31 cellular contexts compared by ENCODE assay signal in the genomic region with DNA sequence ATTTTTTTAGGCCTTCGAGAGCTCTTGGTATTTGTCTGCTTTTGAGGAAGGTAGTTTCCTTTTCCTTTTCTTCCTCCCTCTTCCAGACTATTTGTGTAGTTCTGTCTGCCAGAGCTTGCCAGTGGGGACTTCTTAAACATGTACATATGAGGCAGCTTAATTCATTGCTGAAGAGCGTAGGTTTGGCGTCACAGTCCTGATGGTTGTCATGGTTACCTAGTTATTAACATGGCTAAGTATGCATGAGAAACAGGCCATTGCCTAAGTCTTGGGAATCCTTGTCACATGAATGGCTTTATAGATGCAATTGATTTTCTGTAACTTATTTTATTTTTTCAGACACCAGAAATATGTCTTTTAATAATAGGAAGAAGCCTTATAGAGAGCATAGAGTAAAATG. TPM values are rescaled to one million over a fixed set of nuclear protein-coding genes. Genes with fewer than 3 reads are reported as not detected.
DNase-seq lines count a peak whose midpoint lies in the region; ATAC-seq and TF ChIP-seq lines count a peak whose summit lies in the region.
"Had no signal": no experiment of that assay in that cellular context is flagged by ENCODE, and none has a peak within 500 bp of the region (broad histone marks: within the 10 kb centered on the region; RNA-seq: fewer than 3 reads in every experiment).

No MANE protein-coding gene starts in this region.

- H3K27ac ChIP-seq in A673 (ENCODE audit: low read depth, low read length, poor library complexity, severe bottlenecking) (no peak overlapping the region), neural cell (ENCODE audit: low read length) (peak overlapping the region; percentile 93)
- H3K27ac ChIP-seq: A549, BLaER1, coronary artery, heart right ventricle, neutrophil, psoas muscle, tibial nerve had no signal

- no peaks in the 10 kb centered on the region for H3K4me1 ChIP-seq in A673 (ENCODE audit: insufficient read depth, low read length, poor library complexity, severe bottlenecking)
- H3K4me1 ChIP-seq: A549, BLaER1, HAP-1, heart right ventricle, psoas muscle, tibial nerve had no signal

- no TSS peak for BruUV-seq in A673 (replicated peaks; lab: Mats Ljungman, UMichigan)

- H3K9me2 ChIP-seq in neural cell (ENCODE audit: insufficient read depth, low read length), result no peaks in the 10 kb centered on the region

- no peaks in the 10 kb centered on the region for H3K27me3 ChIP-seq in A673 (replicated peaks; ENCODE audit: insufficient read depth, low read depth, low read length, poor library complexity)
- H3K27me3 ChIP-seq in neural cell (ENCODE audit: insufficient read depth, low read depth, low read length), result no peaks in the 10 kb centered on the region
- H3K27me3 ChIP-seq: BLaER1, heart right ventricle, MG63, neutrophil, tibial nerve had no signal

- CTCF ChIA-PET in A673 (lab: Charles Lee), result no interaction called here

- POLR2A ChIA-PET in A673 (lab: Charles Lee; ENCODE audit: low non-redundant PET), result no interaction called here

- DNase-seq in A673 (ENCODE audit: low spot score), result peak; percentile 41
- peak; percentile 6 for DNase-seq in HFF-Myc (ENCODE audit: extremely low read depth, low read depth)
- DNase-seq in choroid plexus epithelial cell (ENCODE audit: low read depth), result peak; percentile 1
- DNase-seq in GOT3 (lab: John Stamatoyannopoulos, UW), result no peak
- no peak for DNase-seq in foreskin melanocyte
- DNase-seq in DMS153 (lab: John Stamatoyannopoulos, UW), result no peak
- DNase-seq: activated CD4-positive, alpha-beta memory T cell treated with anti-CD3 and anti-CD28 coated beads, Interleukin-2, amount 10 ng/mL, durations not matched to agents 7 days and 5 days; activated CD4-positive, CD25-positive, alpha-beta regulatory T cell; activated gamma-delta T cell; activated T-cell treated with anti-CD3 and anti-CD28 coated beads for 4 hours; GF-D8; heart right ventricle; immature natural killer cell; MG63; mucosa of descending colon; NCI-H1436; NCI-H526 treated with DMSO at 0.1 percent for 48 hours; psoas muscle; Right ventricle myocardium superior; stimulated activated CD4-positive, alpha-beta T cell treated with anti-CD3 and anti-CD28 coated beads, Interleukin-4, amount 100 ng/mL, for 4 hours; stimulated activated naive CD8-positive, alpha-beta T cell treated with anti-CD3 and anti-CD28 coated beads, Interleukin-15, amount 100 ng/mL, for 72 hours; SW 1271 had no signal

- H3F3A ChIP-seq in neural cell (ENCODE audit: insufficient read depth, low read length, poor library complexity, severe bottlenecking), result no peaks in the 10 kb centered on the region

- no peak overlapping the region for H3K4me3 ChIP-seq in A673 (ENCODE audit: low read depth, low read length, poor library complexity, severe bottlenecking)
- no peak overlapping the region for H3K4me3 ChIP-seq in HFF-Myc (replicated peaks; ENCODE audit: low read depth, low read length)
- H3K4me3 ChIP-seq in choroid plexus epithelial cell (ENCODE audit: low read depth, low read length), result no peak overlapping the region
- H3K4me3 ChIP-seq in neural cell (ENCODE audit: low read length), result peak overlapping the region; percentile 43
- H3K4me3 ChIP-seq: A549, BLaER1, coronary artery, HAP-1, heart right ventricle, MG63, mucosa of descending colon, psoas muscle, tibial nerve had no signal

- no peak for TF ChIP-seq RAD21 in neural cell (conservative IDR thresholded peaks at IDR 0.05)

- H3K4me2 ChIP-seq in neural cell (ENCODE audit: low read length), result peak overlapping the region; percentile 30
- H3K4me2 ChIP-seq: A549, BLaER1 had no signal

- peak overlapping the region; percentile 57 for H3K9ac ChIP-seq in neural cell (ENCODE audit: low read length)
- H3K9ac ChIP-seq: BLaER1 had no signal

- H3K36me3 ChIP-seq in A673 (ENCODE audit: insufficient read depth, low read length, poor library complexity, severe bottlenecking) (no peaks in the 10 kb centered on the region), neural cell (ENCODE audit: insufficient read depth, low read length) (no peaks in the 10 kb centered on the region)
- H3K36me3 ChIP-seq: BLaER1, HAP-1, heart right ventricle, MG63, neutrophil, tibial nerve had no signal

- H3K79me2 ChIP-seq in neural cell (replicated peaks; ENCODE audit: insufficient read depth, low read length), result no peaks in the 10 kb centered on the region

- ATAC-seq in HG03139 (IDR thresholded peaks at IDR 0.05; ENCODE audit: unreplicated experiment), result no peak
- ATAC-seq: A549; heart right ventricle; mucosa of descending colon; psoas muscle; stimulated activated naive CD8-positive, alpha-beta T cell treated with anti-CD3 and anti-CD28 coated beads, Interleukin-15, amount 100 ng/mL, for 72 hours had no signal

- peak; percentile 23 for TF ChIP-seq EP300 in neural cell (conservative IDR thresholded peaks at IDR 0.05; ENCODE audit: poor library complexity, severe bottlenecking)

- H4K20me1 ChIP-seq in neural cell (ENCODE audit: insufficient read depth), result no peaks in the 10 kb centered on the region
- H4K20me1 ChIP-seq: BLaER1 had no signal

- H2AFZ ChIP-seq in neural cell (ENCODE audit: low read depth, low read length), result no peak overlapping the region

- H3K9me3 ChIP-seq in A673 (ENCODE audit: low read depth, low read length, poor library complexity, severe bottlenecking) (no peaks in the 10 kb centered on the region), neural cell (ENCODE audit: low read length) (no peaks in the 10 kb centered on the region)
- H3K9me3 ChIP-seq: A549, BLaER1, HAP-1, heart right ventricle, MG63, mucosa of descending colon, neutrophil, psoas muscle, tibial nerve had no signal

- intact Hi-C loops in A673 (cut with micrococcal nuclease; ENCODE audit: unreplicated experiment), result no loop called here

- TF ChIP-seq CTCF in A673 (conservative IDR thresholded peaks at IDR 0.05; ENCODE audit: low read depth, low read length) (no peak), HFF-Myc (IDR thresholded peaks at IDR 0.05; ENCODE audit: low read depth, low read length, missing control alignments) (no peak), choroid plexus epithelial cell (conservative IDR thresholded peaks at IDR 0.05; ENCODE audit: low read depth, low read length) (no peak), neural cell (IDR thresholded peaks at IDR 0.05; ENCODE audit: poor library complexity, severe bottlenecking) (no peak)

TF ChIP-seq in neural cell, 6 proteins besides CTCF, POLR2A, EP300 and RAD21:
- peak; percentile 37 for TF ChIP-seq POLR2AphosphoS5 (IDR thresholded peaks at IDR 0.05)
- TF ChIP-seq EZH2 (IDR thresholded peaks at IDR 0.05; ENCODE audit: borderline replicate concordance, insufficient read depth, low read length, poor library complexity, severe bottlenecking), result no peak
- TF ChIP-seq, protein P1, sequence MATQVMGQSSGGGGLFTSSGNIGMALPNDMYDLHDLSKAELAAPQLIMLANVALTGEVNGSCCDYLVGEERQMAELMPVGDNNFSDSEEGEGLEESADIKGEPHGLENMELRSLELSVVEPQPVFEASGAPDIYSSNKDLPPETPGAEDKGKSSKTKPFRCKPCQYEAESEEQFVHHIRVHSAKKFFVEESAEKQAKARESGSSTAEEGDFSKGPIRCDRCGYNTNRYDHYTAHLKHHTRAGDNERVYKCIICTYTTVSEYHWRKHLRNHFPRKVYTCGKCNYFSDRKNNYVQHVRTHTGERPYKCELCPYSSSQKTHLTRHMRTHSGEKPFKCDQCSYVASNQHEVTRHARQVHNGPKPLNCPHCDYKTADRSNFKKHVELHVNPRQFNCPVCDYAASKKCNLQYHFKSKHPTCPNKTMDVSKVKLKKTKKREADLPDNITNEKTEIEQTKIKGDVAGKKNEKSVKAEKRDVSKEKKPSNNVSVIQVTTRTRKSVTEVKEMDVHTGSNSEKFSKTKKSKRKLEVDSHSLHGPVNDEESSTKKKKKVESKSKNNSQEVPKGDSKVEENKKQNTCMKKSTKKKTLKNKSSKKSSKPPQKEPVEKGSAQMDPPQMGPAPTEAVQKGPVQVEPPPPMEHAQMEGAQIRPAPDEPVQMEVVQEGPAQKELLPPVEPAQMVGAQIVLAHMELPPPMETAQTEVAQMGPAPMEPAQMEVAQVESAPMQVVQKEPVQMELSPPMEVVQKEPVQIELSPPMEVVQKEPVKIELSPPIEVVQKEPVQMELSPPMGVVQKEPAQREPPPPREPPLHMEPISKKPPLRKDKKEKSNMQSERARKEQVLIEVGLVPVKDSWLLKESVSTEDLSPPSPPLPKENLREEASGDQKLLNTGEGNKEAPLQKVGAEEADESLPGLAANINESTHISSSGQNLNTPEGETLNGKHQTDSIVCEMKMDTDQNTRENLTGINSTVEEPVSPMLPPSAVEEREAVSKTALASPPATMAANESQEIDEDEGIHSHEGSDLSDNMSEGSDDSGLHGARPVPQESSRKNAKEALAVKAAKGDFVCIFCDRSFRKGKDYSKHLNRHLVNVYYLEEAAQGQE (IDR thresholded peaks at IDR 0.05; ENCODE audit: borderline replicate concordance), result peak; percentile 39

RNA-seq across cellular contexts. Expression of a gene that starts 48.5 kb away (rescaled TPM):
- total RNA-seq in A673 (2021), result 53.9 and 58.8 TPM in 2 replicates
- 49.3 and 57.2 TPM in 2 replicates for polyA plus RNA-seq in neural cell
- 49.1 and 71.8 TPM in 2 replicates for polyA minus RNA-seq in neural cell
- total RNA-seq: OCI-LY7 had no signal

Comparison
In these comparisons a context has a peak if more than half of its experiments do, and no peak if none do; other contexts are left out.
1. DNase-seq: peak in A673 (single experiment), HFF-Myc (single experiment) and choroid plexus epithelial cell (single experiment); none in GOT3 (single experiment), foreskin melanocyte (single experiment) and DMS153 (single experiment).